In the genomic region with DNA sequence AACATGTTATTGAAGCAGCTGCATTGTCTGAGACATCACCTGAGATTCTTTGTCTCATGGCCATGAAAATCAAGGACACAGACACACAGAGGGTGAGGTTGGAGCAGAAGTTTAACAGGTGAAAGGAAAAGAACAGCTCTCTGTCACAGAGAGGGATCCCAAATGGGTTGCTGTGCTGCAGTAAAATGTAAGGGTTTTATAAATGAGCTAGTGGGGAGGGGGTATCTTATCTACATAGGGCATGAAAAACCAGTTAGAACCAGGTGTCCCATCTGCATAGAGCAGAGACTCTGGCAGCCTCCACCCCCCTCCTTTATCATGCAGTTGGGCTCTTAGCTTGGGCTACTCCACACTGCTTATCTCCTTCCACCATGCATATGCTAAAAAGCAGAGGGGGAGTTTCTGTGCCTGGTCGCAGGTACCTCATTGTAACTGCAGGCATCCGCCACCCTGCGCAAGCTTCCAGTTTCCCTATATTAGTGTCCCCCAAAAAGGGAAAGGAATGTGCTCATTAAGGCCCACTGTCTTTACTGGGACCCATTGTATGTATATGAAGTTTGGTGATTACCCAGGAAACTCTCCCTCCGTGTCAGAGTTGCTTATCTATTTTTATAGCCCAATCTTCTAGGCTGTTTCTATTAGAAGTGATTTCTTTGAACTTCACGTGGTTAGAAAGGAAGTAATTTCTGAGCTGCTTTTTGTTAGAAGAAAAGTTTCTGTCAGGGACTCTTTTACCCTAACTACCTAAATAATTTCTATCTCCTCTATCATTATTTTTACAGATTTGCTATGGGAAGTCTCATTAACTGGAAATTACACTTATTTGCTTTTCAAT, we compare ENCODE assay signal across 14 cellular contexts. TPM values are rescaled to one million over a fixed set of nuclear protein-coding genes. Genes with fewer than 3 reads are reported as not detected.
DNase-seq lines count a peak whose midpoint lies in the region; ATAC-seq, FAIRE-seq and TF ChIP-seq lines count a peak whose summit lies in the region.
"Had no signal": no experiment of that assay in that cellular context is flagged by ENCODE, and none has a peak within 500 bp of the region (broad histone marks: within the 10 kb centered on the region; RNA-seq: fewer than 3 reads in every experiment).

No MANE protein-coding gene starts in this region.

- 3% methylated on average over 5 of the region's 5 CpGs for WGBS in K562 (ENCODE audit: insufficient coverage, low coverage, missing lambda C conversion rate)

- H3K27ac ChIP-seq in K562 (ENCODE audit: extremely low read depth, low read depth, low read length) = peak overlapping the region; percentile 67
- peak overlapping the region; percentile 57 for H3K27ac ChIP-seq in naive thymus-derived CD4-positive, alpha-beta T cell (ENCODE audit: low read depth, low read length)
- H3K27ac ChIP-seq: coronary artery, vagina had no signal

- no peaks in the 10 kb centered on the region for H4K20me1 ChIP-seq in K562 (replicated peaks; ENCODE audit: control insufficient read depth, insufficient read depth, low read length)

- ATAC-seq in T-cell (replicated peaks in 1 of 4) (peak; percentile 57 to 76 (median 62)), K562 (peak; percentile 94), HG03521 (IDR thresholded peaks at IDR 0.05; ENCODE audit: unreplicated experiment) (no peak)
- peak; percentile 61 for ATAC-seq in naive thymus-derived CD4-positive, alpha-beta T cell

- peaks cover 4% of the 10 kb centered on the region for H3K36me3 Mint-ChIP-seq in activated naive CD4-positive, alpha-beta T cell treated with anti-CD3 and anti-CD28 coated beads for 36 hours (ENCODE audit: low read depth)
- peaks cover 4% of the 10 kb centered on the region for H3K36me3 Mint-ChIP-seq in T-cell
- H3K36me3 Mint-ChIP-seq in naive thymus-derived CD4-positive, alpha-beta T cell = peaks cover 0 to 15% (median 3%) of the 10 kb centered on the region in 5 donors

- POLR2A ChIA-PET in T-cell (lab: Charles Lee) (interaction anchor here (0.5 to 1.7 kb wide), 5 partner anchors 8 to 43 kb away, joined by 3 to 8 read pairs (median 5); a partner anchor contains a TSS), K562 (lab: Yijun Ruan, JAX) (interaction anchor here (1.1 to 1.4 kb wide), 4 partner anchors 9 to 35 kb away, joined by 3 to 8 read pairs (median 4); a partner anchor contains a TSS)
- POLR2A ChIA-PET in naive thymus-derived CD4-positive, alpha-beta T cell (lab: Charles Lee) = interaction anchor here (0.7 to 2.9 kb wide), 11 partner anchors 9 to 157 kb away, joined by 3 to 36 read pairs (median 4); a partner anchor contains a TSS

- no peaks in the 10 kb centered on the region for H3K9me1 ChIP-seq in K562 (ENCODE audit: control insufficient read depth, insufficient read depth, low read length)

- peaks cover 36% of the 10 kb centered on the region for H3K4me1 Mint-ChIP-seq in activated naive CD4-positive, alpha-beta T cell treated with anti-CD3 and anti-CD28 coated beads for 36 hours (ENCODE audit: low read depth)
- peaks cover 41 to 48% (median 43%) of the 10 kb centered on the region in 3 donors for H3K4me1 Mint-ChIP-seq in T-cell
- peaks cover 22 to 58% (median 46%) of the 10 kb centered on the region in 7 donors for H3K4me1 Mint-ChIP-seq in naive thymus-derived CD4-positive, alpha-beta T cell

- no peak overlapping the region for H3K4me3 Mint-ChIP-seq in activated naive CD4-positive, alpha-beta T cell treated with anti-CD3 and anti-CD28 coated beads for 36 hours
- H3K4me3 Mint-ChIP-seq in T-cell = peak overlapping the region in 2 of 3 donors; percentile 43 to 63
- H3K4me3 Mint-ChIP-seq in naive thymus-derived CD4-positive, alpha-beta T cell = peak overlapping the region; percentile 29 to 70 (median 54)

- H3K4me1 ChIP-seq in K562 (replicated peaks in 1 of 2; ENCODE audit: control insufficient read depth in 2 of 2, insufficient read depth in 2 of 2, low read length in 2 of 2) = peaks cover 10 to 57% of the 10 kb centered on the region in 2 experiments
- peaks cover 6 to 32% of the 10 kb centered on the region in 2 donors for H3K4me1 ChIP-seq in naive thymus-derived CD4-positive, alpha-beta T cell (ENCODE audit: control insufficient read depth in 2 of 2, insufficient read depth in 2 of 2, low read length in 2 of 2)
- H3K4me1 ChIP-seq: vagina had no signal

- CTCF ChIA-PET in activated naive CD4-positive, alpha-beta T cell treated with anti-CD3 and anti-CD28 coated beads for 36 hours (lab: Charles Lee) = interaction anchor here (0.6 to 1.9 kb wide), 6 partner anchors 10 to 148 kb away, joined by 3 to 7 read pairs (median 5); no protein-coding TSS in a partner anchor
- CTCF ChIA-PET in T-cell (lab: Charles Lee) (interaction anchor here (0.5 to 1.0 kb wide), 6 partner anchors 11 to 92 kb away, joined by 3 to 5 read pairs (median 3); a partner anchor contains a TSS), K562 (lab: Yijun Ruan, JAX; ENCODE audit: low intra/inter-chr PET ratio) (no interaction called here)
- CTCF ChIA-PET in naive thymus-derived CD4-positive, alpha-beta T cell (lab: Charles Lee) = interaction anchor here (1.5 kb wide), 1 partner anchor 11 kb away, joined by 10 read pairs; no protein-coding TSS in a partner anchor

- peak; percentile 97 for TF ChIP-seq EP300 in K562 (IDR thresholded peaks at IDR 0.05; ENCODE audit: low read length)

- no peak for TF ChIP-seq POLR2A in K562 (conservative IDR thresholded peaks at IDR 0.05)

- FAIRE-seq in K562 (lab: Jason Lieb, UNC) = peak; percentile 95
- FAIRE-seq: astrocyte had no signal

- H3K4me2 ChIP-seq in K562 (ENCODE audit: insufficient read depth, low read length) = peak overlapping the region; percentile 64

- DNase-seq in activated naive CD4-positive, alpha-beta T cell treated with anti-CD3 and anti-CD28 coated beads for 36 hours = no peak
- DNase-seq in activated naive CD4-positive, alpha-beta T cell treated with anti-CD3 and anti-CD28 coated beads, Interleukin-2, amount 50 U/mL, for 16 hours = no peak
- no peak for DNase-seq in T-cell
- peak; percentile 84 to 94 (median 89) for DNase-seq in K562 (ENCODE audit: extremely low read depth in 1 of 4, low spot score in 3 of 4)
- DNase-seq in naive thymus-derived CD4-positive, alpha-beta T cell = peak in 3 of 9 donors; percentile 24 to 46 (median 45)
- DNase-seq in kidney glomerular epithelial cell (lab: John Stamatoyannopoulos, UW) = no peak
- DNase-seq in H4 (ENCODE audit: low spot score) = no peak
- DNase-seq: ACHN; activated CD4-positive, alpha-beta T cell treated with anti-CD3 and anti-CD28 coated beads for 4 hours; NCI-H1436 treated with DMSO at 0.1 percent for 48 hours had no signal

- in situ Hi-C loops in K562 (cut with MboI) = no loop called here

- H3K27me3 Mint-ChIP-seq in activated naive CD4-positive, alpha-beta T cell treated with anti-CD3 and anti-CD28 coated beads for 36 hours (ENCODE audit: low read depth) = no peaks in the 10 kb centered on the region
- no peaks in the 10 kb centered on the region for H3K27me3 Mint-ChIP-seq in T-cell
- H3K27me3 Mint-ChIP-seq in naive thymus-derived CD4-positive, alpha-beta T cell = no peaks in the 10 kb centered on the region

- H3K9ac ChIP-seq in K562 (ENCODE audit: insufficient read depth in 1 of 2, low read depth in 2 of 2, low read length in 2 of 2) = peak overlapping the region in 1 of 2 experiments; percentile 6; a peak in 1 of 4 replicates

- 0 out of 2 replicates have a peak, but pooled peaks cover 2% of the 10 kb centered on the region for H3K9me3 ChIP-seq in K562 (replicated peaks; ENCODE audit: control insufficient read depth, insufficient read depth, low read depth, low read length)
- no peaks in the 10 kb centered on the region for H3K9me3 ChIP-seq in naive thymus-derived CD4-positive, alpha-beta T cell (ENCODE audit: control insufficient read depth in 2 of 3, low read length in 3 of 3)
- H3K9me3 ChIP-seq: vagina had no signal

- peaks cover 8% of the 10 kb centered on the region for H3K9me3 Mint-ChIP-seq in activated naive CD4-positive, alpha-beta T cell treated with anti-CD3 and anti-CD28 coated beads for 36 hours
- H3K9me3 Mint-ChIP-seq in T-cell = peaks cover 0 to 4% (median 0%) of the 10 kb centered on the region in 3 donors
- H3K9me3 Mint-ChIP-seq in naive thymus-derived CD4-positive, alpha-beta T cell = peaks cover 0 to 17% (median 5%) of the 10 kb centered on the region in 11 donors

- BruUV-seq in K562 (replicated peaks; lab: Mats Ljungman, UMichigan) = no TSS peak

- no peaks in the 10 kb centered on the region for H3K36me3 ChIP-seq in K562 (ENCODE audit: control insufficient read depth, insufficient read depth, low read length)
- H3K36me3 ChIP-seq in naive thymus-derived CD4-positive, alpha-beta T cell (ENCODE audit: control insufficient read depth in 2 of 3, insufficient read depth in 3 of 3, low read length in 3 of 3) = no peaks in the 10 kb centered on the region
- H3K36me3 ChIP-seq: vagina had no signal

- H3K79me2 ChIP-seq in K562 (ENCODE audit: control insufficient read depth, insufficient read depth, low read length) = no peaks in the 10 kb centered on the region

- no peak for TF ChIP-seq RAD21 in K562 (CRISPR knock-in tag; conservative IDR thresholded peaks at IDR 0.05 in 1 of 2, IDR thresholded peaks at IDR 0.05 in 1 of 2)

- TF ChIP-seq CTCF in K562 (IDR thresholded peaks at IDR 0.05 in 2 of 3, conservative IDR thresholded peaks at IDR 0.05 in 1 of 3; ENCODE audit: insufficient read depth in 2 of 3, low read depth in 1 of 3, low read length in 3 of 3) = no peak

- no peaks in the 10 kb centered on the region for H3K27me3 ChIP-seq in K562 (ENCODE audit: control insufficient read depth in 2 of 2, insufficient read depth in 2 of 2, low read length in 2 of 2)
- no peaks in the 10 kb centered on the region for H3K27me3 ChIP-seq in naive thymus-derived CD4-positive, alpha-beta T cell (ENCODE audit: control insufficient read depth in 2 of 2, insufficient read depth in 2 of 2, low read length in 2 of 2)
- H3K27me3 ChIP-seq: vagina had no signal

- intact Hi-C loops in activated naive CD4-positive, alpha-beta T cell treated with anti-CD3 and anti-CD28 coated beads for 36 hours (cut with micrococcal nuclease) = loop anchor here (1.0 kb wide), 2 partner anchors 12 to 43 kb away; no protein-coding TSS in a partner anchor
- intact Hi-C loops in K562 (cut with micrococcal nuclease) = loop anchor here (2.0 kb wide), 1 partner anchor 18 kb away; a partner anchor contains a TSS
- intact Hi-C loops in naive thymus-derived CD4-positive, alpha-beta T cell (cut with micrococcal nuclease) = loop anchor here in 1 of 2 donors (1.0 kb wide), 1 partner anchor 9 kb away; no protein-coding TSS in a partner anchor

- peak overlapping the region; percentile 60 for H3K27ac Mint-ChIP-seq in activated naive CD4-positive, alpha-beta T cell treated with anti-CD3 and anti-CD28 coated beads for 36 hours
- peak overlapping the region; percentile 85 to 94 for H3K27ac Mint-ChIP-seq in T-cell
- peak overlapping the region; percentile 69 to 95 (median 93) for H3K27ac Mint-ChIP-seq in naive thymus-derived CD4-positive, alpha-beta T cell

- no peak overlapping the region for H3K4me3 ChIP-seq in K562
- no peak overlapping the region for H3K4me3 ChIP-seq in naive thymus-derived CD4-positive, alpha-beta T cell (ENCODE audit: low read length)
- H3K4me3 ChIP-seq: coronary artery, vagina had no signal

- H2AFZ ChIP-seq in K562 (ENCODE audit: low read depth, low read length) = peak overlapping the region; percentile 44; the same call in 1 of the 2 replicates

RNA-seq across cellular contexts. Expression of a gene that starts 17.4 kb away (rescaled TPM):
- total RNA-seq in activated naive CD4-positive, alpha-beta T cell treated with anti-CD3 and anti-CD28 coated beads for 36 hours = 10 to 100 TPM; 16.1 to 16.8 TPM
- total RNA-seq in T-cell (10 to 100 TPM; 45.8 to 55.9 (median 48.6) TPM), K562 (2014; rRNA removed) (7.0 and 8.7 TPM in 2 replicates), K562 (2014; rRNA removed; fragmentation: Illumina TruSeq; extraction: Trizol) (21.9 and 22.4 TPM in 2 replicates), K562 (2015; rRNA removed; fragmentation: Illumina TruSeq; extraction: Trizol) (18.8 and 21.7 TPM in 2 replicates), K562 (2021) (10.7 and 13.6 TPM in 2 replicates)
- 29.4 and 103 TPM in 2 replicates for total RNA-seq in K562 (2011; cell fraction: chromatin; rRNA removed; ENCODE audit: low replicate concordance)
- 12.0 and 19.1 TPM in 2 replicates for total RNA-seq in K562 (2011; cell fraction: nucleolus; rRNA removed)
- 41.1 and 61.4 TPM in 2 replicates for total RNA-seq in K562 (2011; cell fraction: nucleoplasm; rRNA removed)
- polyA plus RNA-seq in K562 (2011; rRNA removed) (19.2 and 20.0 TPM in 2 replicates), K562 (2014; fragmentation: Illumina TruSeq; extraction: Trizol) (10.8 and 13.9 TPM in 2 replicates), K562 (2014; fragmentation: Nextera tagmentation; extraction: Ambion mirVana) (1 to 10 TPM; 4.1 to 8.3 TPM), K562 (2014; rRNA removed) (9.5 and 10.5 TPM in 2 replicates)
- 1.4 and 4.2 TPM in 2 replicates for polyA plus RNA-seq in K562 (2011; cell fraction: cytosol; rRNA removed)
- 25.2 and 41.2 TPM in 2 replicates for polyA plus RNA-seq in K562 (2011; cell fraction: nucleus; rRNA removed)
- polyA plus RNA-seq in K562 (2012) = 7.6 and 12.3 TPM in 2 replicates
- polyA minus RNA-seq in K562 (2011; rRNA and poly(A)+ RNA removed) = 40.7 and 57.5 TPM in 2 replicates
- 7.2 and 7.6 TPM in 2 replicates for polyA minus RNA-seq in K562 (2011; cell fraction: cytosol; rRNA and poly(A)+ RNA removed)
- 33.8 and 67.3 TPM in 2 replicates for polyA minus RNA-seq in K562 (2011; cell fraction: nucleus; rRNA and poly(A)+ RNA removed)
- 10 to 100 TPM; 28.8 to 79.0 (median 49.5) TPM for total RNA-seq in naive thymus-derived CD4-positive, alpha-beta T cell
- polyA plus RNA-seq in naive thymus-derived CD4-positive, alpha-beta T cell = 10 to 100 TPM; 14.0 TPM
- 3.2 and 5.0 TPM in 2 replicates for total RNA-seq in H4 (2014; rRNA removed; shearing (Covaris generic))

RNA-seq across cellular contexts. Expression of a gene that starts 31.2 kb away (rescaled TPM):
- total RNA-seq in activated naive CD4-positive, alpha-beta T cell treated with anti-CD3 and anti-CD28 coated beads for 36 hours = 10 to 100 TPM; 24.0 to 24.4 TPM
- total RNA-seq in T-cell (10 to 100 TPM; 21.4 to 33.3 (median 22.2) TPM), K562 (2014; rRNA removed) (39.7 and 50.4 TPM in 2 replicates), K562 (2014; rRNA removed; fragmentation: Illumina TruSeq; extraction: Trizol) (73.5 and 82.5 TPM in 2 replicates), K562 (2015; rRNA removed; fragmentation: Illumina TruSeq; extraction: Trizol) (58.5 and 62.5 TPM in 2 replicates), K562 (2021) (48.6 and 57.9 TPM in 2 replicates)
- total RNA-seq in K562 (2011; cell fraction: chromatin; rRNA removed; ENCODE audit: low replicate concordance) = 10.8 and 31.0 TPM in 2 replicates
- total RNA-seq in K562 (2011; cell fraction: nucleolus; rRNA removed) = 10.3 and 11.6 TPM in 2 replicates
- total RNA-seq in K562 (2011; cell fraction: nucleoplasm; rRNA removed) = 15.8 and 17.3 TPM in 2 replicates
- polyA plus RNA-seq in K562 (2011; rRNA removed) (42.9 and 65.2 TPM in 2 replicates), K562 (2014; fragmentation: Illumina TruSeq; extraction: Trizol) (53.5 and 63.9 TPM in 2 replicates), K562 (2014; fragmentation: Nextera tagmentation; extraction: Ambion mirVana) (100 to 1,000 TPM; 101 to 106 TPM), K562 (2014; rRNA removed) (59.4 and 61.2 TPM in 2 replicates)
- polyA plus RNA-seq in K562 (2011; cell fraction: cytosol; rRNA removed) = 26.4 and 33.0 TPM in 2 replicates
- 9.2 and 15.7 TPM in 2 replicates for polyA plus RNA-seq in K562 (2011; cell fraction: nucleus; rRNA removed)
- polyA plus RNA-seq in K562 (2012) = 23.1 and 41.6 TPM in 2 replicates
- polyA minus RNA-seq in K562 (2011; rRNA and poly(A)+ RNA removed) = 39.7 and 41.9 TPM in 2 replicates
- 15.9 and 24.2 TPM in 2 replicates for polyA minus RNA-seq in K562 (2011; cell fraction: cytosol; rRNA and poly(A)+ RNA removed)
- 8.8 and 18.4 TPM in 2 replicates for polyA minus RNA-seq in K562 (2011; cell fraction: nucleus; rRNA and poly(A)+ RNA removed)
- total RNA-seq in naive thymus-derived CD4-positive, alpha-beta T cell = 10 to 100 TPM; 24.1 to 32.7 (median 27.1) TPM
- 10 to 100 TPM; 27.6 to 37.3 TPM for polyA plus RNA-seq in naive thymus-derived CD4-positive, alpha-beta T cell
- total RNA-seq in H4 (2014; rRNA removed; shearing (Covaris generic)) = 37.7 and 49.4 TPM in 2 replicates

RNA-seq across cellular contexts. Expression of a gene that starts 43.5 kb away (rescaled TPM):
- total RNA-seq in activated naive CD4-positive, alpha-beta T cell treated with anti-CD3 and anti-CD28 coated beads for 36 hours = 100 to 1,000 TPM; 261 to 267 TPM
- 100 to 1,000 TPM; 126 to 158 (median 151) TPM for total RNA-seq in T-cell
- total RNA-seq in K562 (2011; cell fraction: chromatin; rRNA removed; ENCODE audit: low replicate concordance) = 25.3 and 87.5 TPM in 2 replicates
- total RNA-seq in K562 (2011; cell fraction: nucleolus; rRNA removed) = 12.5 and 16.1 TPM in 2 replicates
- total RNA-seq in K562 (2011; cell fraction: nucleoplasm; rRNA removed) = 43.8 and 82.4 TPM in 2 replicates
- 54.3 and 65.8 TPM in 2 replicates for total RNA-seq in K562 (2014; rRNA removed)
- total RNA-seq in K562 (2014; rRNA removed; fragmentation: Illumina TruSeq; extraction: Trizol) = 150 and 171 TPM in 2 replicates
- total RNA-seq in K562 (2015; rRNA removed; fragmentation: Illumina TruSeq; extraction: Trizol) = 101 and 115 TPM in 2 replicates
- total RNA-seq in K562 (2021) = 145 and 157 TPM in 2 replicates
- 84.4 and 97.5 TPM in 2 replicates for polyA plus RNA-seq in K562 (2011; rRNA removed)
- 10.5 and 31.2 TPM in 2 replicates for polyA plus RNA-seq in K562 (2011; cell fraction: cytosol; rRNA removed)
- polyA plus RNA-seq in K562 (2011; cell fraction: nucleus; rRNA removed) = 22.5 and 31.3 TPM in 2 replicates
- polyA plus RNA-seq in K562 (2012) = 100 and 136 TPM in 2 replicates
- 124 and 158 TPM in 2 replicates for polyA plus RNA-seq in K562 (2014; fragmentation: Illumina TruSeq; extraction: Trizol)
- polyA plus RNA-seq in K562 (2014; fragmentation: Nextera tagmentation; extraction: Ambion mirVana) = 100 to 1,000 TPM; 151 to 170 TPM
- polyA plus RNA-seq in K562 (2014; rRNA removed) = 85.3 and 95.5 TPM in 2 replicates
- polyA minus RNA-seq in K562 (2011; rRNA and poly(A)+ RNA removed) = 54.2 and 67.8 TPM in 2 replicates
- 24.1 and 24.5 TPM in 2 replicates for polyA minus RNA-seq in K562 (2011; cell fraction: cytosol; rRNA and poly(A)+ RNA removed)
- 10.5 and 26.3 TPM in 2 replicates for polyA minus RNA-seq in K562 (2011; cell fraction: nucleus; rRNA and poly(A)+ RNA removed)
- total RNA-seq in naive thymus-derived CD4-positive, alpha-beta T cell = 100 to 1,000 TPM; 129 to 172 (median 160) TPM
- polyA plus RNA-seq in naive thymus-derived CD4-positive, alpha-beta T cell = 100 to 1,000 TPM in 1 of 2 donors, 10 to 100 TPM in 1; 78.2 to 138 TPM
- total RNA-seq in H4 (2014; rRNA removed; shearing (Covaris generic)) = 54.0 and 72.4 TPM in 2 replicates

Comparison
In these comparisons a context has a peak if more than half of its experiments do, and no peak if none do; other contexts are left out.
1. DNase-seq: peak in K562 (4 of 4); none in activated naive CD4-positive, alpha-beta T cell treated with anti-CD3 and anti-CD28 coated beads for 36 hours (single experiment), activated naive CD4-positive, alpha-beta T cell treated with anti-CD3 and anti-CD28 coated beads, Interleukin-2, amount 50 U/mL, for 16 hours (single experiment), T-cell (0 of 34), kidney glomerular epithelial cell (single experiment) and H4 (single experiment).
2. Peak in every context shown above with its lines, with median percentiles within 50 percentile points of each other: H3K27ac Mint-ChIP-seq.